Comparison of ENCODE assay signal across 1 cellular context in genomic region chr7:130960208-130960988, GRCh38.
TF ChIP-seq lines count a peak whose summit lies in the region.

No MANE protein-coding gene starts in this region.

TF ChIP-seq in GM12878, 131 proteins besides CTCF, POLR2A, EP300 and RAD21 (continued from another document and continues in another):
- TF ChIP-seq E2F8 (IDR thresholded peaks at IDR 0.05; ENCODE audit: low read depth, partially characterized antibody) (peak; percentile 40), WRNIP1 (IDR thresholded peaks at IDR 0.05; ENCODE audit: borderline replicate concordance, low read depth, low read length) (no peak), CREB1 (IDR thresholded peaks at IDR 0.05; ENCODE audit: low read depth) (peak; percentile 57), NFIC (IDR thresholded peaks at IDR 0.05; ENCODE audit: low read depth, low read length) (peak; percentile 92), GABPA (IDR thresholded peaks at IDR 0.05; ENCODE audit: low read depth) (peak; percentile 35; the same call in 1 of the 2 replicates), NR2C2 (IDR thresholded peaks at IDR 0.05; ENCODE audit: borderline replicate concordance, control insufficient read depth, insufficient read length, low read depth) (no peak), BACH1 (IDR thresholded peaks at IDR 0.05; ENCODE audit: borderline replicate concordance) (peak; percentile 90), CBFB (IDR thresholded peaks at IDR 0.05; ENCODE audit: low read depth) (peak; percentile 66; the same call in 1 of the 2 replicates), RFX5 (IDR thresholded peaks at IDR 0.05; ENCODE audit: low read depth, low read length) (no peak), ZBTB40 (IDR thresholded peaks at IDR 0.05; ENCODE audit: borderline replicate concordance) (no peak), ZBTB11 (CRISPR knock-in tag; IDR thresholded peaks at IDR 0.05) (0 out of 2 replicates have a peak, but pooled peaks have one; percentile 16), ETV6 (conservative IDR thresholded peaks at IDR 0.05 in 1 of 2, IDR thresholded peaks at IDR 0.05 in 1 of 2; ENCODE audit: borderline replicate concordance in 1 of 2, low read depth in 1 of 2) (peak in 1 of 2 experiments; percentile 85; a peak in 1 of 4 replicates), CBX3 (IDR thresholded peaks at IDR 0.05; ENCODE audit: borderline replicate concordance, low read depth) (no peak), E4F1 (IDR thresholded peaks at IDR 0.05; ENCODE audit: borderline replicate concordance, partially characterized antibody) (no peak), DPF2 (IDR thresholded peaks at IDR 0.05) (peak; percentile 85), YY1 (IDR thresholded peaks at IDR 0.05; ENCODE audit: low read depth, low read length) (peak; percentile 23; the same call in 1 of the 2 replicates), ZBTB33 (IDR thresholded peaks at IDR 0.05) (no peak), CHD2 (IDR thresholded peaks at IDR 0.05; ENCODE audit: borderline replicate concordance, low read depth, low read length) (peak; percentile 26; the same call in 1 of the 2 replicates), IRF4 (IDR thresholded peaks at IDR 0.05; ENCODE audit: low read depth, low read length) (peak; percentile 84), MXI1 (IDR thresholded peaks at IDR 0.05; ENCODE audit: low read depth, low read length) (peak; percentile 75; the same call in 1 of the 2 replicates), ZNF217 (IDR thresholded peaks at IDR 0.05) (peak; percentile 57; the same call in 1 of the 2 replicates), BMI1 (IDR thresholded peaks at IDR 0.05; ENCODE audit: borderline replicate concordance) (peak; percentile 52; the same call in 1 of the 2 replicates), CBX5 (IDR thresholded peaks at IDR 0.05; ENCODE audit: low read depth) (no peak), NR2C1 (IDR thresholded peaks at IDR 0.05) (no peak), KLF5 (IDR thresholded peaks at IDR 0.05; ENCODE audit: partially characterized antibody) (no peak), EED (IDR thresholded peaks at IDR 0.05; ENCODE audit: low read depth) (no peak), IKZF2 (IDR thresholded peaks at IDR 0.05) (peak; percentile 73), NBN (IDR thresholded peaks at IDR 0.05) (peak; percentile 8), MTA2 (IDR thresholded peaks at IDR 0.05; ENCODE audit: low read depth) (peak; percentile 94), MEF2B (IDR thresholded peaks at IDR 0.05; ENCODE audit: partially characterized antibody, poor library complexity, severe bottlenecking) (peak; percentile 21), CEBPZ (IDR thresholded peaks at IDR 0.05; ENCODE audit: low read depth, low read length) (no peak), ZBED1 (IDR thresholded peaks at IDR 0.05; ENCODE audit: borderline replicate concordance) (peak; percentile 73; the same call in 1 of the 2 replicates), SMAD5 (IDR thresholded peaks at IDR 0.05; ENCODE audit: low read depth) (peak; percentile 50), FOXM1 (IDR thresholded peaks at IDR 0.05; ENCODE audit: low read depth, low read length) (peak; percentile 84), JUNB (IDR thresholded peaks at IDR 0.05) (peak; percentile 64), SPI1 (IDR thresholded peaks at IDR 0.05; ENCODE audit: borderline replicate concordance, insufficient read depth, low read depth, low read length) (peak; percentile 94), BCL3 (IDR thresholded peaks at IDR 0.05; ENCODE audit: borderline replicate concordance, insufficient read depth, low read depth, low read length, poor library complexity, severe bottlenecking) (no peak), SMARCA5 (IDR thresholded peaks at IDR 0.05) (peak; percentile 11; the same call in 1 of the 2 replicates), RAD51 (IDR thresholded peaks at IDR 0.05) (no peak), TAF1 (IDR thresholded peaks at IDR 0.05; ENCODE audit: borderline replicate concordance, low read depth, low read length) (0 out of 2 replicates have a peak, but pooled peaks have one; percentile 30)
